Comparison of ENCODE assay signal across 10 cellular contexts in genomic region chr22:22709719-22710445, GRCh38.
DNase-seq lines count a peak whose midpoint lies in the region; ATAC-seq and TF ChIP-seq lines count a peak whose summit lies in the region.
"Had no signal": no experiment of that assay in that cellular context is flagged by ENCODE, and none has a peak within 500 bp of the region (broad histone marks: within the 10 kb centered on the region; RNA-seq: fewer than 3 reads in every experiment).

No MANE protein-coding gene starts in this region.

- no peaks in the 10 kb centered on the region for H3K27me3 ChIP-seq in Peyer's patch

- H3K4me1 Mint-ChIP-seq in natural killer cell, result peaks cover 0 to 8% of the 10 kb centered on the region in 2 donors

- no peaks in the 10 kb centered on the region for H3K27me3 Mint-ChIP-seq in natural killer cell (ENCODE audit: low read depth in 2 of 2)

- H3K4me3 ChIP-seq in Peyer's patch, result no peak overlapping the region
- no peak overlapping the region for H3K4me3 ChIP-seq in fibroblast of the aortic adventitia (ENCODE audit: low read depth, low read length)

- ATAC-seq in natural killer cell (no peak), GM19023 (IDR thresholded peaks at IDR 0.05; ENCODE audit: unreplicated experiment) (no peak)

- no peak for TF ChIP-seq POLR2A in Peyer's patch (IDR thresholded peaks at IDR 0.05)

- DNase-seq in stimulated activated CD4-positive, alpha-beta T cell treated with anti-CD3 and anti-CD28 coated beads, Interleukin-15, amount 100 ng/mL, for 24 hours, result peak; percentile 12
- DNase-seq in stimulated activated CD4-positive, alpha-beta T cell treated with anti-CD3 and anti-CD28 coated beads, Interleukin-1b, Interleukin-23, amount 100 ng/mL, for 48 hours, result no peak
- no peak for DNase-seq in Peyer's patch
- DNase-seq in fibroblast of the aortic adventitia (ENCODE audit: low read depth), result no peak
- DNase-seq in natural killer cell, result no peak
- DNase-seq in UCSD-AML1 (lab: John Stamatoyannopoulos, UW; ENCODE audit: unreplicated experiment), result no peak
- DNase-seq in GM20000 (ENCODE audit: low spot score), result no peak
- DNase-seq: SIG-M5 had no signal

- peaks cover 0 to 12% (median 0%) of the 10 kb centered on the region in 4 donors for H3K4me1 ChIP-seq in Peyer's patch

- no peak overlapping the region for H3K27ac ChIP-seq in Peyer's patch

- H3K9me3 Mint-ChIP-seq in natural killer cell, result no peaks in the 10 kb centered on the region
- H3K9me3 Mint-ChIP-seq: CD8-positive, alpha-beta memory T cell had no signal

- H3K36me3 ChIP-seq in Peyer's patch, result no peaks in the 10 kb centered on the region

- no peaks in the 10 kb centered on the region for H3K9me3 ChIP-seq in Peyer's patch

- no peaks in the 10 kb centered on the region for H3K36me3 Mint-ChIP-seq in natural killer cell
- H3K36me3 Mint-ChIP-seq: CD8-positive, alpha-beta memory T cell had no signal

- H3K4me3 Mint-ChIP-seq in natural killer cell, result no peak overlapping the region
- H3K4me3 Mint-ChIP-seq: CD8-positive, alpha-beta memory T cell had no signal

- intact Hi-C loops in natural killer cell (cut with micrococcal nuclease), result loop anchor here (1.0 to 5.0 kb wide), 3 partner anchors 37 to 245 kb away; no protein-coding TSS in a partner anchor

- TF ChIP-seq CTCF in Peyer's patch (IDR thresholded peaks at IDR 0.05), result peak in 4 of 6 experiments; percentile 6 to 60 (median 46)
- TF ChIP-seq CTCF in fibroblast of the aortic adventitia (IDR thresholded peaks at IDR 0.05; ENCODE audit: insufficient read depth, low read length), result peak; percentile 37
- TF ChIP-seq CTCF in natural killer cell (IDR thresholded peaks at IDR 0.05), result no peak
- TF ChIP-seq CTCF in GM20000 (IDR thresholded peaks at IDR 0.05; ENCODE audit: extremely low read depth, missing control alignments), result no peak

- no peak overlapping the region for H3K27ac Mint-ChIP-seq in natural killer cell

Comparison
In these comparisons a context has a peak if more than half of its experiments do, and no peak if none do; other contexts are left out.
1. CTCF ChIP-seq: peak in Peyer's patch (4 of 6) and fibroblast of the aortic adventitia (single experiment); none in natural killer cell (single experiment) and GM20000 (single experiment).